Comparison of ENCODE assay signal across 8 cellular contexts in genomic region chr19:45492627-45493470, GRCh38. TPM values are rescaled to one million over a fixed set of nuclear protein-coding genes. Genes with fewer than 3 reads are reported as not detected.
DNase-seq lines count a peak whose midpoint lies in the region; ATAC-seq and TF ChIP-seq lines count a peak whose summit lies in the region.

No MANE protein-coding gene starts in this region.

- TF ChIP-seq CTCF in WI38 (IDR thresholded peaks at IDR 0.05; ENCODE audit: low read depth, low read length), result no peak
- no peak for TF ChIP-seq CTCF in cardiac muscle cell (IDR thresholded peaks at IDR 0.05; ENCODE audit: low read depth, low read length)
- no peak for TF ChIP-seq CTCF in psoas muscle (IDR thresholded peaks at IDR 0.05)

- peaks cover 3% of the 10 kb centered on the region for H3K27me3 ChIP-seq in cardiac muscle cell
- peaks cover 0 to 10% (median 0%) of the 10 kb centered on the region in 3 donors for H3K27me3 ChIP-seq in psoas muscle (ENCODE audit: insufficient read depth in 3 of 3, low read length in 2 of 3)

- no peaks in the 10 kb centered on the region for H3K9me3 Mint-ChIP-seq in activated naive CD8-positive, alpha-beta T cell (ENCODE audit: low read depth)
- H3K9me3 Mint-ChIP-seq in activated naive CD8-positive, alpha-beta T cell treated with anti-CD3 and anti-CD28 coated beads for 36 hours, result no peaks in the 10 kb centered on the region

- H3K4me3 ChIP-seq in WI38 (ENCODE audit: low read depth, low read length) (peak overlapping the region; percentile 67), cardiac muscle cell (peak overlapping the region; percentile 70), psoas muscle (peak overlapping the region; percentile 79)

- peak; percentile 86 to 89 (median 87) for ATAC-seq in psoas muscle
- ATAC-seq in GM21619 (IDR thresholded peaks at IDR 0.05; ENCODE audit: unreplicated experiment), result no peak

- peak overlapping the region; percentile 65 for H3K4me3 Mint-ChIP-seq in activated naive CD8-positive, alpha-beta T cell
- H3K4me3 Mint-ChIP-seq in activated naive CD8-positive, alpha-beta T cell treated with anti-CD3 and anti-CD28 coated beads for 36 hours, result no peak overlapping the region

- no peaks in the 10 kb centered on the region for H3K36me3 Mint-ChIP-seq in activated naive CD8-positive, alpha-beta T cell
- H3K36me3 Mint-ChIP-seq in activated naive CD8-positive, alpha-beta T cell treated with anti-CD3 and anti-CD28 coated beads for 36 hours, result no peaks in the 10 kb centered on the region

- WGBS in psoas muscle, 3 donors, result 2 to 3% (median 2%) methylated on average over 27 to 32 of the region's 32 CpGs

- no peak for DNase-seq in activated naive CD8-positive, alpha-beta T cell treated with anti-CD3 and anti-CD28 coated beads for 36 hours
- DNase-seq in cardiac muscle cell (ENCODE audit: low read depth in 1 of 2, low spot score in 1 of 2) (peak; percentile 89 to 90), psoas muscle (peak; percentile 79 to 94)
- DNase-seq in effector CD4-positive, alpha-beta T cell, result no peak
- no peak for DNase-seq in activated CD8-positive, alpha-beta memory T cell treated with anti-CD3 and anti-CD28 coated beads for 24 hours

- H3K4me1 ChIP-seq in cardiac muscle cell (ENCODE audit: low read depth), result no peaks in the 10 kb centered on the region
- peaks cover 15% of the 10 kb centered on the region for H3K4me1 ChIP-seq in psoas muscle

- intact Hi-C loops in psoas muscle (cut with DNase I), result loop anchor here in 1 of 2 donors (10.0 kb wide), 1 partner anchor 168 kb away; the partner anchor contains the start of gene CKM

- H3K27ac ChIP-seq in cardiac muscle cell (peak overlapping the region; percentile 98), psoas muscle (peak overlapping the region; percentile 95)

- no peak overlapping the region for H3K27ac Mint-ChIP-seq in activated naive CD8-positive, alpha-beta T cell
- H3K27ac Mint-ChIP-seq in activated naive CD8-positive, alpha-beta T cell treated with anti-CD3 and anti-CD28 coated beads for 36 hours, result no peak overlapping the region

- H3K9me3 ChIP-seq in cardiac muscle cell (ENCODE audit: low read depth), result no peaks in the 10 kb centered on the region
- H3K9me3 ChIP-seq in psoas muscle, result no peaks in the 10 kb centered on the region

- H3K27me3 Mint-ChIP-seq in activated naive CD8-positive, alpha-beta T cell, result peaks cover 8% of the 10 kb centered on the region
- H3K27me3 Mint-ChIP-seq in activated naive CD8-positive, alpha-beta T cell treated with anti-CD3 and anti-CD28 coated beads for 36 hours, result peaks cover 40% of the 10 kb centered on the region

- H3K4me1 Mint-ChIP-seq in activated naive CD8-positive, alpha-beta T cell (ENCODE audit: low read depth), result peaks cover 26% of the 10 kb centered on the region
- peaks cover 11% of the 10 kb centered on the region for H3K4me1 Mint-ChIP-seq in activated naive CD8-positive, alpha-beta T cell treated with anti-CD3 and anti-CD28 coated beads for 36 hours

- H3K36me3 ChIP-seq in cardiac muscle cell (no peaks in the 10 kb centered on the region), psoas muscle (ENCODE audit: insufficient read depth in 1 of 2, low read depth in 1 of 2) (peaks cover 0 to 10% of the 10 kb centered on the region in 2 donors)

RNA-seq across cellular contexts. Expression of gene RTN2, which starts 4.0 kb away (rescaled TPM):
- 1 to 10 TPM; 1.3 to 1.8 TPM for total RNA-seq in activated naive CD8-positive, alpha-beta T cell treated with anti-CD3 and anti-CD28 coated beads for 36 hours
- 43.7 and 56.5 TPM in 2 replicates for total RNA-seq in cardiac muscle cell
- 92.2 and 111 TPM in 2 replicates for polyA plus RNA-seq in cardiac muscle cell
- total RNA-seq in psoas muscle, result 100 to 1,000 TPM; 214 to 272 (median 242) TPM
- 100 to 1,000 TPM in 1 of 3 donors, 10 to 100 TPM in 2; 46.6 to 199 (median 85.8) TPM for polyA plus RNA-seq in psoas muscle

RNA-seq across cellular contexts. Expression of gene PPM1N, which starts 5.4 kb away (rescaled TPM):
- total RNA-seq in activated naive CD8-positive, alpha-beta T cell treated with anti-CD3 and anti-CD28 coated beads for 36 hours, result 1 to 10 TPM; 1.4 to 1.9 TPM
- total RNA-seq in cardiac muscle cell (1.3 and 2.9 TPM in 2 replicates), psoas muscle (under 1 TPM in 1 of 4 donors, not detected in 3; 0.60 TPM)
- polyA plus RNA-seq in cardiac muscle cell (1.2 and 4.0 TPM in 2 replicates), psoas muscle (under 1 TPM; 0.29 to 0.90 (median 0.31) TPM)

RNA-seq across cellular contexts. Expression of gene VASP, which starts 14.4 kb away (rescaled TPM):
- 100 to 1,000 TPM; 133 to 134 TPM for total RNA-seq in activated naive CD8-positive, alpha-beta T cell treated with anti-CD3 and anti-CD28 coated beads for 36 hours
- total RNA-seq in cardiac muscle cell, result 91.6 and 95.8 TPM in 2 replicates
- polyA plus RNA-seq in cardiac muscle cell, result 72.4 and 83.3 TPM in 2 replicates
- 10 to 100 TPM; 14.2 to 32.8 (median 23.2) TPM for total RNA-seq in psoas muscle
- polyA plus RNA-seq in psoas muscle, result 10 to 100 TPM; 13.5 to 76.3 (median 14.6) TPM

RNA-seq across cellular contexts. Expression of gene FOSB, which starts 25.1 kb away (rescaled TPM):
- total RNA-seq in activated naive CD8-positive, alpha-beta T cell treated with anti-CD3 and anti-CD28 coated beads for 36 hours, result 10 to 100 TPM in 1 of 2 experiments, 1 to 10 TPM in 1; 9.7 to 10.5 TPM
- 0.88 and 4.5 TPM in 2 replicates for total RNA-seq in cardiac muscle cell
- polyA plus RNA-seq in cardiac muscle cell, result 1.7 and 3.0 TPM in 2 replicates
- 1 to 10 TPM in 3 of 4 donors, under 1 TPM in 1; 0.32 to 9.4 (median 1.7) TPM for total RNA-seq in psoas muscle
- polyA plus RNA-seq in psoas muscle, result 1 to 10 TPM in 1 of 3 donors, under 1 TPM in 2; 0.41 to 5.4 (median 0.65) TPM

Comparison
In these comparisons a context has a peak if more than half of its experiments do, and no peak if none do; other contexts are left out.
1. DNase-seq: peak in cardiac muscle cell (2 of 2) and psoas muscle (2 of 2); none in activated naive CD8-positive, alpha-beta T cell treated with anti-CD3 and anti-CD28 coated beads for 36 hours (single experiment), effector CD4-positive, alpha-beta T cell (single experiment) and activated CD8-positive, alpha-beta memory T cell treated with anti-CD3 and anti-CD28 coated beads for 24 hours (single experiment).
2. RNA of gene RTN2, which starts 4.0 kb away (total RNA-seq): 214 to 272 TPM in psoas muscle and 43.7 to 56.5 TPM in cardiac muscle cell; 1.3 to 1.8 TPM in activated naive CD8-positive, alpha-beta T cell treated with anti-CD3 and anti-CD28 coated beads for 36 hours; every median in the first group is over 10 times any median in the second.
3. Peak in every context shown above with its lines, with median percentiles within 50 percentile points of each other: H3K4me3 ChIP-seq.